In the genomic region with DNA sequence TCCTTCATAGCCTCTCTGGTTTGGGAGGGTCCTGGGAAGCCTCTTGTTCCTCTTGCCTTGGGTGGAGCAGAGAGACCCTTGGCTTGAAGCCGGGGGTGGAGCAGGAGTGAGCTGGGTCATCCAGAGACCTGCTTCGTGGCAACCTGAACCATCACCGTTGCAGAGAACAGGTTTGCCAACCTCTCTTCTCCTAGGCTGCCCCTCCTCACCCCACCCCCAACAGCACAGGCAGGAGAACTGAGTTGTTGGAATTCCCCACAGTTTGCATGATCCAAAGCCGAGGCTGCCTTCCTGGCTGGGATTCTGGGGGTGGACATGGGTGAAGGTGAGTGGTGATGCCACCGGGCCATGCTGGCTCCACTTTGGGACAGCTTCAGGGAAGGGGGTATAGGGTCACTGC, we compare ENCODE assay signal across 1 cellular context.
TF ChIP-seq lines count a peak whose summit lies in the region.

No MANE protein-coding gene starts in this region.

TF ChIP-seq in IMR-90, 13 proteins besides CTCF, POLR2A, EP300 and RAD21:
- TF ChIP-seq, protein P1, sequence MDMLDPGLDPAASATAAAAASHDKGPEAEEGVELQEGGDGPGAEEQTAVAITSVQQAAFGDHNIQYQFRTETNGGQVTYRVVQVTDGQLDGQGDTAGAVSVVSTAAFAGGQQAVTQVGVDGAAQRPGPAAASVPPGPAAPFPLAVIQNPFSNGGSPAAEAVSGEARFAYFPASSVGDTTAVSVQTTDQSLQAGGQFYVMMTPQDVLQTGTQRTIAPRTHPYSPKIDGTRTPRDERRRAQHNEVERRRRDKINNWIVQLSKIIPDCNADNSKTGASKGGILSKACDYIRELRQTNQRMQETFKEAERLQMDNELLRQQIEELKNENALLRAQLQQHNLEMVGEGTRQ (IDR thresholded peaks at IDR 0.05; ENCODE audit: low read depth, low read length), result no peak
- TF ChIP-seq CEBPB (IDR thresholded peaks at IDR 0.05; ENCODE audit: low read depth, low read length) (no peak), SMC3 (IDR thresholded peaks at IDR 0.05; ENCODE audit: low read depth, low read length) (no peak), MXI1 (IDR thresholded peaks at IDR 0.05; ENCODE audit: borderline replicate concordance, low read depth, low read length) (no peak), CHD1 (IDR thresholded peaks at IDR 0.05; ENCODE audit: low read depth, low read length) (no peak), MAZ (IDR thresholded peaks at IDR 0.05; ENCODE audit: borderline replicate concordance, low read depth, low read length) (no peak), RCOR1 (IDR thresholded peaks at IDR 0.05; ENCODE audit: insufficient replicate concordance, low read length) (no peak), NFE2L2 (IDR thresholded peaks at IDR 0.05; ENCODE audit: low read depth, low read length) (no peak)
TF ChIP-seq in IMR-90: peak in this region for 0.
